In the genomic region with DNA sequence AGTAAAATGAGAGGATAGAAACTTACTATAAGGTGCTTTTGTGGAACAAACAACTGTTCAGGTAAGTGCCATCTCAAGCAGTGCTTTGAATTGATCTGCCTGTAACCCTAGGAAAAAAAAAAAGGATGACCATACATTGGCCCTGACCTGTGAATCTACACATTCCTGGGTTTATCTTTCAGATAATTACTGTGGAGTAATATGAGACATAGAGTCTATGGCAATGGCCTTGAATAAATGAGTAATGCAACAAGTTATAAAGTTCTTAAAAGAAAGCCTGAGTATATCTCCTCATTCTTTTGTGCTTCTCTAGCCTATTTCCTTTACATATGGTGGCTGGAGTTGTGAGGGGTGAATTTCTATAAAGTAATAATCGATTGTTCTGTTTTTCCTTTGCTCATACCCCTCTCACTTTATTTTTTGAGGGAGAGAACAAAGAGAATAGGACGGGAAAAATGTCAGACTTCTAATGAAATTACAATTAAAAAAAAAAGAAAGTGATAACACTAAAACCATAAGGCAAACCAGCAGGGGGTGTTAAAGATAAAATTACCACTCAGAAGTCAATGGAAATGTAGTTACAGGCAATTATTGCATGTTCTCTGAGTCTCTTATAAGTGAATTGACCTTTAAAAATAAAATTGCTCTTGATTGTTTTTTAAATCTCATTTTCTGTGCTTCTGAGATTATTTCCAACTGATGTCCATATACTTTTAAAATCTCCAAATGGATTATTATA, we compare ENCODE assay signal across 10 cellular contexts. TPM values are rescaled to one million over a fixed set of nuclear protein-coding genes. Genes with fewer than 3 reads are reported as not detected.
A peak's percentile ranks its signal among the peaks of the same experiment; 100 is the strongest.
DNase-seq lines count a peak whose midpoint lies in the region; ATAC-seq, FAIRE-seq and TF ChIP-seq lines count a peak whose summit lies in the region.
"Had no signal": no experiment of that assay in that cellular context is flagged by ENCODE, and none has a peak within 500 bp of the region (broad histone marks: within the 10 kb centered on the region; RNA-seq: fewer than 3 reads in every experiment).

No MANE protein-coding gene starts in this region.

- peaks cover 0 to 3% (median 0%) of the 10 kb centered on the region in 7 donors for H3K9me3 Mint-ChIP-seq in CD4-positive, CD25-positive, alpha-beta regulatory T cell
- H3K9me3 Mint-ChIP-seq: endodermal cell had no signal

- H4K20me1 ChIP-seq in Karpas-422 (ENCODE audit: insufficient read depth, low read depth, low read length) (no peaks in the 10 kb centered on the region), GM12878 (ENCODE audit: control insufficient read depth, insufficient read depth) (no peaks in the 10 kb centered on the region)

- ATAC-seq in CD4-positive, CD25-positive, alpha-beta regulatory T cell (ENCODE audit: low read depth in 2 of 2) = no peak
- ATAC-seq in GM12878 (peak; percentile 70), lower lobe of right lung (no peak), GM19328 (IDR thresholded peaks at IDR 0.05; ENCODE audit: unreplicated experiment) (no peak)

- peaks cover 4% of the 10 kb centered on the region; the same call in 1 of the 2 replicates for H3K79me2 ChIP-seq in Karpas-422 (ENCODE audit: low read length)
- no peaks in the 10 kb centered on the region for H3K79me2 ChIP-seq in GM12878 (ENCODE audit: control insufficient read depth, insufficient read depth, low read length)

- H3K4me2 ChIP-seq in Karpas-422 (ENCODE audit: low read depth, low read length, poor library complexity, severe bottlenecking) = peak overlapping the region; percentile 75
- no peak overlapping the region for H3K4me2 ChIP-seq in GM12878 (ENCODE audit: control insufficient read depth, insufficient read depth)

- peaks cover 0 to 35% (median 15%) of the 10 kb centered on the region in 4 donors for H3K4me1 Mint-ChIP-seq in CD4-positive, CD25-positive, alpha-beta regulatory T cell

- no peak for FAIRE-seq in GM12878 (lab: Jason Lieb, UNC)
- FAIRE-seq: RCC 7860 had no signal

- peak; percentile 21 to 44 (median 32); a peak in 2 of 6 replicates for TF ChIP-seq CTCF in GM12878 (IDR thresholded peaks at IDR 0.05 in 2 of 3, conservative IDR thresholded peaks at IDR 0.05 in 1 of 3; ENCODE audit: control insufficient read depth in 2 of 3, extremely low read depth in 1 of 3, insufficient read depth in 1 of 3, low read depth in 3 of 3, low read length in 3 of 3)
- TF ChIP-seq CTCF in lower lobe of right lung (IDR thresholded peaks at IDR 0.05) = peak; percentile 46

- in situ Hi-C loops in GM12878 (cut with MboI) = loop anchor here (5.0 kb wide), 1 partner anchor 122 kb away; no protein-coding TSS in a partner anchor

- H3K4me3 ChIP-seq in CD4-positive, CD25-positive, alpha-beta regulatory T cell (ENCODE audit: low read depth, low read length) = no peak overlapping the region
- peak overlapping the region; percentile 50 for H3K4me3 ChIP-seq in Karpas-422 (ENCODE audit: low read length)
- no peak overlapping the region for H3K4me3 ChIP-seq in GM12878
- H3K4me3 ChIP-seq in lower lobe of right lung = no peak overlapping the region

- no peak overlapping the region for H3K27ac Mint-ChIP-seq in CD4-positive, CD25-positive, alpha-beta regulatory T cell
- H3K27ac Mint-ChIP-seq: endodermal cell had no signal

- peak in 2 of 3 donors; percentile 48 to 67 for DNase-seq in CD4-positive, CD25-positive, alpha-beta regulatory T cell
- DNase-seq in Karpas-422 = peak; percentile 85
- DNase-seq in GM12878 (ENCODE audit: low read depth, low spot score) = no peak
- DNase-seq in lower lobe of right lung = no peak
- DNase-seq in retina = no peak
- DNase-seq in NCI-H226 = no peak
- no peak for DNase-seq in iPS-NIHi7 (ENCODE audit: extremely low spot score)
- DNase-seq: endodermal cell had no signal

- RAD21 ChIA-PET in GM12878 (lab: Charles Lee; ENCODE audit: unreplicated experiment) = interaction anchor here (0.9 to 3.9 kb wide), 3 partner anchors 30 to 138 kb away, joined by 3 to 40 read pairs (median 6); no protein-coding TSS in a partner anchor

- SMC1A ChIA-PET in GM12878 (lab: Charles Lee; ENCODE audit: uncharacterized antibody, unreplicated experiment) = interaction anchor here (0.6 to 3.7 kb wide), 7 partner anchors 22 to 207 kb away, joined by 3 to 39 read pairs (median 3); no protein-coding TSS in a partner anchor

- H3K27me3 ChIP-seq in CD4-positive, CD25-positive, alpha-beta regulatory T cell (ENCODE audit: control insufficient read depth, insufficient read depth, low read length) = no peaks in the 10 kb centered on the region
- H3K27me3 ChIP-seq in Karpas-422 (ENCODE audit: low read length) (no peaks in the 10 kb centered on the region), GM12878 (replicated peaks in 1 of 2; ENCODE audit: control insufficient read depth in 2 of 2, insufficient read depth in 2 of 2, low read length in 1 of 2) (no peaks in the 10 kb centered on the region), lower lobe of right lung (ENCODE audit: low read depth) (no peaks in the 10 kb centered on the region)

- no peaks in the 10 kb centered on the region for H3K4me1 ChIP-seq in CD4-positive, CD25-positive, alpha-beta regulatory T cell (ENCODE audit: control insufficient read depth, insufficient read depth, low read length, poor library complexity, severe bottlenecking)
- peaks cover 86% of the 10 kb centered on the region for H3K4me1 ChIP-seq in Karpas-422 (ENCODE audit: low read length)
- no peaks in the 10 kb centered on the region for H3K4me1 ChIP-seq in GM12878 (ENCODE audit: control insufficient read depth, insufficient read depth, low read length)
- no peaks in the 10 kb centered on the region for H3K4me1 ChIP-seq in lower lobe of right lung

- peak; percentile 64 for TF ChIP-seq RAD21 in GM12878 (IDR thresholded peaks at IDR 0.05; ENCODE audit: insufficient read depth, low read depth, low read length)

- POLR2A ChIA-PET in GM12878 (lab: Charles Lee) = no interaction called here

- intact Hi-C loops in GM12878 (cut with micrococcal nuclease; ENCODE audit: unreplicated experiment) = loop anchor here (1.0 kb wide), 1 partner anchor 125 kb away; no protein-coding TSS in a partner anchor
- intact Hi-C loops in lower lobe of right lung (cut with DNase I) = no loop called here

- no peak overlapping the region for H3K27ac ChIP-seq in CD4-positive, CD25-positive, alpha-beta regulatory T cell (ENCODE audit: insufficient read depth, low read length, poor library complexity, severe bottlenecking)
- H3K27ac ChIP-seq in Karpas-422 (ENCODE audit: low read length) (peak overlapping the region; percentile 98), GM12878 (ENCODE audit: control insufficient read depth, insufficient read depth) (no peak overlapping the region), lower lobe of right lung (no peak overlapping the region)

- CTCF ChIA-PET in GM12878 (lab: Yijun Ruan, JAX) = interaction anchor here (0.7 to 3.7 kb wide), 9 partner anchors 23 to 221 kb away, joined by 3 to 75 read pairs (median 6); no protein-coding TSS in a partner anchor

- 5% methylated on average over 2 of the region's 2 CpGs for WGBS in GM12878 (ENCODE audit: insufficient coverage, insufficient replicate concordance, low lambda C conversion rate, missing lambda C conversion rate)

- no peaks in the 10 kb centered on the region for H3K9me3 ChIP-seq in CD4-positive, CD25-positive, alpha-beta regulatory T cell (ENCODE audit: control insufficient read depth in 2 of 2, low read length in 2 of 2)
- H3K9me3 ChIP-seq in Karpas-422 (ENCODE audit: low read length) (no peaks in the 10 kb centered on the region), GM12878 (replicated peaks; ENCODE audit: control insufficient read depth, insufficient read depth, low read length) (no peaks in the 10 kb centered on the region), lower lobe of right lung (no peaks in the 10 kb centered on the region)

- TF ChIP-seq POLR2A in GM12878 (IDR thresholded peaks at IDR 0.05; ENCODE audit: low read depth, low read length) = no peak

- H2AFZ ChIP-seq in Karpas-422 (ENCODE audit: low read length) (no peak overlapping the region), GM12878 (ENCODE audit: control insufficient read depth, low read depth, low read length) (no peak overlapping the region)

- no peaks in the 10 kb centered on the region for H3K36me3 Mint-ChIP-seq in CD4-positive, CD25-positive, alpha-beta regulatory T cell

- H3K27me3 Mint-ChIP-seq in CD4-positive, CD25-positive, alpha-beta regulatory T cell = peaks cover 18% of the 10 kb centered on the region

- no peak for TF ChIP-seq EP300 in GM12878 (IDR thresholded peaks at IDR 0.05; ENCODE audit: borderline replicate concordance in 1 of 2, control insufficient read depth in 1 of 2, low read depth in 2 of 2, low read length in 2 of 2)

- no peak overlapping the region for H3K4me3 Mint-ChIP-seq in CD4-positive, CD25-positive, alpha-beta regulatory T cell
- H3K4me3 Mint-ChIP-seq: endodermal cell had no signal

- H3K36me3 ChIP-seq in CD4-positive, CD25-positive, alpha-beta regulatory T cell (ENCODE audit: control insufficient read depth, insufficient read depth, low read length) = no peaks in the 10 kb centered on the region
- H3K36me3 ChIP-seq in Karpas-422 (ENCODE audit: insufficient read depth, low read length) = no peaks in the 10 kb centered on the region
- no peaks in the 10 kb centered on the region for H3K36me3 ChIP-seq in GM12878 (ENCODE audit: control insufficient read depth in 2 of 2, insufficient read depth in 2 of 2, low read length in 1 of 2)
- no peaks in the 10 kb centered on the region for H3K36me3 ChIP-seq in lower lobe of right lung

- no peaks in the 10 kb centered on the region for H3K9me2 ChIP-seq in Karpas-422 (replicated peaks; ENCODE audit: insufficient read depth, low read length)

- H3K9ac ChIP-seq in Karpas-422 (ENCODE audit: low read length) (peak overlapping the region; percentile 71), GM12878 (ENCODE audit: control insufficient read depth, insufficient read depth, low read length) (no peak overlapping the region)

- BruUV-seq in GM12878 (replicated peaks; lab: Mats Ljungman, UMichigan) = no TSS peak

RNA-seq across cellular contexts. Expression of a gene that starts 12.4 kb away (rescaled TPM):
- total RNA-seq in CD4-positive, CD25-positive, alpha-beta regulatory T cell = 228 TPM
- 10 to 100 TPM; 52.4 to 63.8 (median 58.8) TPM for polyA plus RNA-seq in CD4-positive, CD25-positive, alpha-beta regulatory T cell
- total RNA-seq in Karpas-422 (2014; rRNA removed; shearing (Covaris generic); ENCODE audit: low replicate concordance) = 931 and 967 TPM in 2 replicates
- total RNA-seq in GM12878 (2013; cell fraction: nucleolus; rRNA removed) = 448 and 474 TPM in 2 replicates
- total RNA-seq in GM12878 (2014; rRNA removed) = 247 and 262 TPM in 2 replicates
- total RNA-seq in GM12878 (2014; rRNA removed; fragmentation: Illumina TruSeq; extraction: Trizol) = 122 and 125 TPM in 2 replicates
- total RNA-seq in GM12878 (2021) = 359 and 374 TPM in 2 replicates
- 247 TPM for polyA plus RNA-seq in GM12878 (2011; ENCODE audit: low read depth)
- 472 and 566 TPM in 2 replicates for polyA plus RNA-seq in GM12878 (2011; rRNA removed)
- 544 and 594 TPM in 2 replicates for polyA plus RNA-seq in GM12878 (2011; cell fraction: cytosol; rRNA removed)
- polyA plus RNA-seq in GM12878 (2011; cell fraction: nucleus; rRNA removed) = 334 and 377 TPM in 2 replicates
- polyA plus RNA-seq in GM12878 (2012) = 277 and 312 TPM in 2 replicates
- polyA plus RNA-seq in GM12878 (2014; fragmentation: Illumina TruSeq; extraction: Trizol) = 348 and 375 TPM in 2 replicates
- polyA plus RNA-seq in GM12878 (2014; fragmentation: Nextera tagmentation; extraction: Ambion mirVana) = 100 to 1,000 TPM; 113 to 151 TPM
- 324 and 340 TPM in 2 replicates for polyA plus RNA-seq in GM12878 (2014; rRNA removed)
- 100 to 1,000 TPM; 308 to 318 TPM for polyA plus RNA-seq in GM12878 (2016; fragmentation: Nextera tagmentation; extraction: Ambion mirVana)
- 882 and 896 TPM in 2 replicates for polyA minus RNA-seq in GM12878 (2011; rRNA and poly(A)+ RNA removed)
- polyA minus RNA-seq in GM12878 (2011; cell fraction: cytosol; rRNA and poly(A)+ RNA removed) = 201 and 236 TPM in 2 replicates
- polyA minus RNA-seq in GM12878 (2011; cell fraction: nucleus; rRNA and poly(A)+ RNA removed) = 193 and 239 TPM in 2 replicates
- total RNA-seq in lower lobe of right lung = 518 TPM

Comparison
In these comparisons a context has a peak if more than half of its experiments do, and no peak if none do; other contexts are left out.
1. DNase-seq: peak in CD4-positive, CD25-positive, alpha-beta regulatory T cell (2 of 3) and Karpas-422 (single experiment); none in GM12878 (single experiment), lower lobe of right lung (single experiment), retina (single experiment), NCI-H226 (single experiment) and iPS-NIHi7 (single experiment).